In the genomic region with DNA sequence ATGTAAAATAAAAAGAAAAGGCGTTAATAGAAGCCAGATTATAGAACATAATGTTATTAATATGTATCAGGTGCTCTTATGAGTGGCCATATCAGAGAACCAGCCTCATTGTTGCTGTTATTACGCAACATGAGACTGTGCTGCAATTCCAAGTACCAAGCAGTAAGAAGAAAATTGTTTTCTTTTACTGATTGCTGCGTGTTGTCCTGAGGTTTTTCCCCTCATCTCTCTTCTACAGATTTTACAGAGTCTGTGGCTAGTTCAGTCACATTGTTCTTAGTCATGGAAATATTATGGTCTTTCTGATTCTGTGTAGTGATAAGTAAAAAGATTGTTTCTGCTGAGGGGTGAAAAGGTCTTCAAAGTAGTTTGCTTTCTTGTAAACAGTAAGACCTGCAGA, we compare ENCODE assay signal across 20 cellular contexts. TPM values are rescaled to one million over a fixed set of nuclear protein-coding genes. Genes with fewer than 3 reads are reported as not detected.
A peak's percentile ranks its signal among the peaks of the same experiment; 100 is the strongest.
DNase-seq lines count a peak whose midpoint lies in the region; ATAC-seq and TF ChIP-seq lines count a peak whose summit lies in the region.
"Had no signal": no experiment of that assay in that cellular context is flagged by ENCODE, and none has a peak within 500 bp of the region (broad histone marks: within the 10 kb centered on the region; RNA-seq: fewer than 3 reads in every experiment).

No MANE protein-coding gene starts in this region.

- POLR2A ChIA-PET in CD8-positive, alpha-beta T cell (lab: Charles Lee): no interaction called here

- no peak overlapping the region for H2BK15ac ChIP-seq in mesenchymal stem cell (ENCODE audit: low read depth, poor library complexity, severe bottlenecking)

- H3K4me1 Mint-ChIP-seq in nephron progenitor cell: peaks cover 5% of the 10 kb centered on the region
- no peaks in the 10 kb centered on the region for H3K4me1 Mint-ChIP-seq in CD8-positive, alpha-beta T cell (ENCODE audit: low read depth)
- H3K4me1 Mint-ChIP-seq: activated CD8-positive, alpha-beta memory T cell treated with anti-CD3 and anti-CD28 coated beads, Interleukin-2, amount 10 ng/mL, durations not matched to agents 7 days and 5 days; central memory CD8-positive, alpha-beta T cell; naive thymus-derived CD8-positive, alpha-beta T cell had no signal

- no peaks in the 10 kb centered on the region for H3K36me3 ChIP-seq in mesenchymal stem cell (ENCODE audit: control insufficient read depth in 1 of 2, insufficient read depth in 2 of 2, low read depth in 1 of 2, low read length in 2 of 2)
- no peaks in the 10 kb centered on the region for H3K36me3 ChIP-seq in CD8-positive, alpha-beta T cell (ENCODE audit: insufficient read depth, low read length)

- intact Hi-C loops in CD8-positive, alpha-beta T cell (cut with DNase I, micrococcal nuclease): no loop called here

- CTCF ChIA-PET in CD8-positive, alpha-beta T cell (lab: Charles Lee): no interaction called here

- H3K4me3 Mint-ChIP-seq in nephron progenitor cell: no peak overlapping the region
- H3K4me3 Mint-ChIP-seq in CD8-positive, alpha-beta T cell: no peak overlapping the region
- H3K4me3 Mint-ChIP-seq: activated CD8-positive, alpha-beta memory T cell treated with anti-CD3 and anti-CD28 coated beads, Interleukin-2, amount 10 ng/mL, durations not matched to agents 7 days and 5 days; CD4-positive, alpha-beta T cell; central memory CD8-positive, alpha-beta T cell; naive thymus-derived CD8-positive, alpha-beta T cell had no signal

- H3K79me1 ChIP-seq in mesenchymal stem cell (replicated peaks; ENCODE audit: low read length, poor library complexity, severe bottlenecking): no peaks in the 10 kb centered on the region

- H3K4me2 ChIP-seq in mesenchymal stem cell (ENCODE audit: low read length, poor library complexity, severe bottlenecking): no peak overlapping the region

- no peak overlapping the region for H3K4ac ChIP-seq in mesenchymal stem cell (ENCODE audit: low read depth in 1 of 2, low read length in 2 of 2)

- DNase-seq in EH (ENCODE audit: low read depth): peak; percentile 64
- DNase-seq in LHCN-M2 (ENCODE audit: low read depth): peak; percentile 54
- peak; percentile 54 for DNase-seq in cardiac fibroblast (ENCODE audit: low read depth in 2 of 2)
- DNase-seq in mesenchymal stem cell: peak; percentile 72
- no peak for DNase-seq in RKO (ENCODE audit: low spot score)
- DNase-seq in nephron progenitor cell: no peak
- no peak for DNase-seq in CD8-positive, alpha-beta T cell
- no peak for DNase-seq in NCI-H2029 (lab: John Stamatoyannopoulos, UW)
- DNase-seq: activated CD4-positive, CD25-positive, alpha-beta regulatory T cell; activated CD8-positive, alpha-beta memory T cell treated with anti-CD3 and anti-CD28 coated beads, Interleukin-2, amount 10 ng/mL, durations not matched to agents 7 days and 5 days; activated naive CD4-positive, alpha-beta T cell treated with Interleukin-2 at 50 U/mL for 16 hours; CD4-positive, alpha-beta T cell; hypothalamus; naive thymus-derived CD8-positive, alpha-beta T cell; NCI-H526; Peyer's patch; stimulated activated CD4-positive, alpha-beta T cell treated with anti-CD3 and anti-CD28 coated beads, Interleukin-2, amount 100 ng/mL, for 48 hours; tibial artery had no signal

- H3K27ac ChIP-seq in mesenchymal stem cell (ENCODE audit: low read length, poor library complexity, severe bottlenecking): no peak overlapping the region
- H3K27ac ChIP-seq in CD8-positive, alpha-beta T cell (ENCODE audit: low read depth, low read length): no peak overlapping the region
- H3K27ac ChIP-seq: Peyer's patch had no signal

- H2AK5ac ChIP-seq in mesenchymal stem cell (ENCODE audit: low read length, severe bottlenecking): no peak overlapping the region

- no peak for TF ChIP-seq CTCF in cardiac fibroblast (IDR thresholded peaks at IDR 0.05; ENCODE audit: low read depth, low read length)
- TF ChIP-seq CTCF in nephron progenitor cell (IDR thresholded peaks at IDR 0.05): no peak
- TF ChIP-seq CTCF in CD8-positive, alpha-beta T cell (IDR thresholded peaks at IDR 0.05): no peak

- ATAC-seq in CD8-positive, alpha-beta T cell: no peak
- ATAC-seq: activated CD8-positive, alpha-beta memory T cell treated with anti-CD3 and anti-CD28 coated beads, Interleukin-2, amount 10 ng/mL, durations not matched to agents 7 days and 5 days; naive thymus-derived CD8-positive, alpha-beta T cell had no signal

- no peak overlapping the region for H3K27ac Mint-ChIP-seq in nephron progenitor cell
- no peak overlapping the region for H3K27ac Mint-ChIP-seq in CD8-positive, alpha-beta T cell
- H3K27ac Mint-ChIP-seq: activated CD8-positive, alpha-beta memory T cell treated with anti-CD3 and anti-CD28 coated beads, Interleukin-2, amount 10 ng/mL, durations not matched to agents 7 days and 5 days; CD4-positive, alpha-beta T cell; naive thymus-derived CD8-positive, alpha-beta T cell had no signal

- no peaks in the 10 kb centered on the region for H3K4me1 ChIP-seq in mesenchymal stem cell (ENCODE audit: control insufficient read depth, insufficient read depth, low read depth, low read length)
- no peaks in the 10 kb centered on the region for H3K4me1 ChIP-seq in CD8-positive, alpha-beta T cell (ENCODE audit: insufficient read depth, low read length)
- H3K4me1 ChIP-seq: Peyer's patch had no signal

- no peaks in the 10 kb centered on the region for H3K9me3 ChIP-seq in mesenchymal stem cell (ENCODE audit: control insufficient read depth, low read length)
- no peaks in the 10 kb centered on the region for H3K9me3 ChIP-seq in CD8-positive, alpha-beta T cell (ENCODE audit: low read length)
- H3K9me3 ChIP-seq: Peyer's patch had no signal

- H3K27me3 Mint-ChIP-seq in nephron progenitor cell (ENCODE audit: low read depth, poor library complexity): no peaks in the 10 kb centered on the region
- H3K27me3 Mint-ChIP-seq in CD8-positive, alpha-beta T cell (ENCODE audit: low read depth): peaks cover 8% of the 10 kb centered on the region
- H3K27me3 Mint-ChIP-seq: CD4-positive, alpha-beta T cell; central memory CD8-positive, alpha-beta T cell had no signal

- H3K36me3 Mint-ChIP-seq in nephron progenitor cell (ENCODE audit: low read depth): no peaks in the 10 kb centered on the region
- H3K36me3 Mint-ChIP-seq in CD8-positive, alpha-beta T cell: no peaks in the 10 kb centered on the region
- H3K36me3 Mint-ChIP-seq: activated CD8-positive, alpha-beta memory T cell treated with anti-CD3 and anti-CD28 coated beads, Interleukin-2, amount 10 ng/mL, durations not matched to agents 7 days and 5 days had no signal

- no peak overlapping the region for H3K9ac ChIP-seq in mesenchymal stem cell (ENCODE audit: low read length)

- H3K4me3 ChIP-seq in cardiac fibroblast (replicated peaks in 1 of 2; ENCODE audit: low read depth in 2 of 2, low read length in 2 of 2): no peak overlapping the region
- H3K4me3 ChIP-seq in mesenchymal stem cell (ENCODE audit: insufficient read depth in 1 of 2, low read depth in 1 of 2, low read length in 2 of 2): no peak overlapping the region
- no peak overlapping the region for H3K4me3 ChIP-seq in CD8-positive, alpha-beta T cell (ENCODE audit: low read depth, low read length)
- H3K4me3 ChIP-seq: Peyer's patch, tibial artery had no signal

- no peaks in the 10 kb centered on the region for H3K27me3 ChIP-seq in mesenchymal stem cell (ENCODE audit: control insufficient read depth in 1 of 2, insufficient read depth in 1 of 2, low read length in 2 of 2)
- no peaks in the 10 kb centered on the region for H3K27me3 ChIP-seq in CD8-positive, alpha-beta T cell (ENCODE audit: insufficient read depth, low read length)
- H3K27me3 ChIP-seq: Peyer's patch, tibial artery had no signal

- WGBS in mesenchymal stem cell: 100% methylated on average over 1 of the region's 3 CpGs

- H4K91ac ChIP-seq in mesenchymal stem cell (ENCODE audit: low read length): no peak overlapping the region

- peaks cover 10% of the 10 kb centered on the region for H3K9me3 Mint-ChIP-seq in nephron progenitor cell
- H3K9me3 Mint-ChIP-seq in CD8-positive, alpha-beta T cell: peaks cover 11% of the 10 kb centered on the region
- H3K9me3 Mint-ChIP-seq: CD4-positive, alpha-beta T cell had no signal

- H3K18ac ChIP-seq in mesenchymal stem cell (ENCODE audit: low read depth in 1 of 2, low read length in 2 of 2): no peak overlapping the region

- H3K23ac ChIP-seq in mesenchymal stem cell (ENCODE audit: low read length in 2 of 2): no peak overlapping the region

- H4K8ac ChIP-seq in mesenchymal stem cell (ENCODE audit: low read length): no peak overlapping the region

- no peak overlapping the region for H2AFZ ChIP-seq in mesenchymal stem cell (ENCODE audit: low read depth, low read length)

- no peak overlapping the region for H2BK12ac ChIP-seq in mesenchymal stem cell (ENCODE audit: low read length in 2 of 2)

- no peak overlapping the region for H2BK5ac ChIP-seq in mesenchymal stem cell (ENCODE audit: low read depth, low read length, poor library complexity, severe bottlenecking)

- H3K14ac ChIP-seq in mesenchymal stem cell (ENCODE audit: low read length in 2 of 2): no peak overlapping the region

- H2BK120ac ChIP-seq in mesenchymal stem cell (ENCODE audit: low read depth, low read length): no peak overlapping the region

RNA-seq across cellular contexts. Expression of a gene that starts 55.9 kb away (rescaled TPM):
- total RNA-seq in LHCN-M2 (2014; rRNA removed): not detected in 2 replicates
- 0.23 TPM for polyA plus RNA-seq in LHCN-M2 (2012)
- polyA plus RNA-seq in mesenchymal stem cell (2013, experiment 1 of 2): 0.83 TPM
- 0.60 TPM for polyA plus RNA-seq in mesenchymal stem cell (2013, experiment 2 of 2)
- not detected for total RNA-seq in CD8-positive, alpha-beta T cell
- total RNA-seq: activated CD8-positive, alpha-beta memory T cell treated with anti-CD3 and anti-CD28 coated beads, Interleukin-2, amount 10 ng/mL, durations not matched to agents 7 days and 5 days; CD4-positive, alpha-beta T cell; G401; naive thymus-derived CD8-positive, alpha-beta T cell had no signal
- polyA plus RNA-seq: naive thymus-derived CD8-positive, alpha-beta T cell had no signal

Comparison
In these comparisons a context has a peak if more than half of its experiments do, and no peak if none do; other contexts are left out.
1. DNase-seq: peak in EH (single experiment), LHCN-M2 (single experiment), cardiac fibroblast (2 of 2) and mesenchymal stem cell (single experiment); none in RKO (single experiment), nephron progenitor cell (single experiment), CD8-positive, alpha-beta T cell (0 of 7) and NCI-H2029 (single experiment).